22 cellular contexts compared by ENCODE assay signal in the genomic region with DNA sequence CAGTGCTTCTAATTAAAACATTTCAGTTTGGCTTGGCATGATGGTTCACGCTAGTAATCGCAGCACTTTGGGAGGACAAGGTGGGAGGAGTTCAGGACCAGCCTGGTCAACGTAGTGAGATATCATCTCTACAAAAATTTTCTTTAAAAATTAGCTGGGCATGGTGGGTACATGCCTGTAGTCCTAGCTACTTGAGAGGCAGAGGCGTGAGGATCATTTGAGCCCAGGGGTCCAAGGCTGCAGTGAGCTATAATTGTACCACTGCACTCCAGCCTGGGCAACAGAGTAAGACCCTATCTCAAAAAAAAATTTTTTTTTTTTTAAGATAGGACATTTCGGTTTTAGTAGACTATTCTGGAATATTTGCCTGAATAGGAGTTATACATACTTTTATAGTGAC. TPM values are rescaled to one million over a fixed set of nuclear protein-coding genes. Genes with fewer than 3 reads are reported as not detected.
A peak's percentile ranks its signal among the peaks of the same experiment; 100 is the strongest.
DNase-seq lines count a peak whose midpoint lies in the region; ATAC-seq and TF ChIP-seq lines count a peak whose summit lies in the region.
"Had no signal": no experiment of that assay in that cellular context is flagged by ENCODE, and none has a peak within 500 bp of the region (broad histone marks: within the 10 kb centered on the region; RNA-seq: fewer than 3 reads in every experiment).

No MANE protein-coding gene starts in this region.

- no peak for ATAC-seq in GM23338
- ATAC-seq: esophagus mucosa, Right ventricle myocardium inferior had no signal

- H3K36me3 Mint-ChIP-seq in activated CD4-positive, alpha-beta T cell treated with anti-CD3 and anti-CD28 coated beads, Interleukin-2, amount 10 ng/mL, durations not matched to agents 24 days and 14 days (ENCODE audit: low read depth), result peaks cover 33% of the 10 kb centered on the region
- peaks cover 16% of the 10 kb centered on the region for H3K36me3 Mint-ChIP-seq in activated naive CD8-positive, alpha-beta T cell
- H3K36me3 Mint-ChIP-seq in nephron (ENCODE audit: low read depth) (peaks cover 44% of the 10 kb centered on the region), GM23338 (ENCODE audit: low read depth) (peaks cover 26% of the 10 kb centered on the region)

- peak overlapping the region; percentile 76 for H3K27ac Mint-ChIP-seq in activated CD4-positive, alpha-beta T cell treated with anti-CD3 and anti-CD28 coated beads, Interleukin-2, amount 10 ng/mL, durations not matched to agents 24 days and 14 days
- peak overlapping the region; percentile 93 for H3K27ac Mint-ChIP-seq in activated naive CD8-positive, alpha-beta T cell
- H3K27ac Mint-ChIP-seq in nephron (peak overlapping the region; percentile 31 to 93 (median 62)), GM23338 (no peak overlapping the region)

- CTCF ChIA-PET in A673 (lab: Charles Lee), result no interaction called here

- peaks cover 13% of the 10 kb centered on the region for H3K4me1 Mint-ChIP-seq in activated CD4-positive, alpha-beta T cell treated with anti-CD3 and anti-CD28 coated beads, Interleukin-2, amount 10 ng/mL, durations not matched to agents 24 days and 14 days
- H3K4me1 Mint-ChIP-seq in activated naive CD8-positive, alpha-beta T cell (ENCODE audit: low read depth), result peaks cover 64% of the 10 kb centered on the region
- peaks cover 30% of the 10 kb centered on the region for H3K4me1 Mint-ChIP-seq in nephron
- H3K4me1 Mint-ChIP-seq in GM23338, result no peaks in the 10 kb centered on the region; the same call in 2 of the 3 replicates

- no peaks in the 10 kb centered on the region for H3K27me3 Mint-ChIP-seq in activated CD4-positive, alpha-beta T cell treated with anti-CD3 and anti-CD28 coated beads, Interleukin-2, amount 10 ng/mL, durations not matched to agents 24 days and 14 days
- H3K27me3 Mint-ChIP-seq in activated naive CD8-positive, alpha-beta T cell, result no peaks in the 10 kb centered on the region
- H3K27me3 Mint-ChIP-seq in nephron (ENCODE audit: low read depth) (no peaks in the 10 kb centered on the region), GM23338 (ENCODE audit: insufficient read depth, low read depth, poor library complexity) (no peaks in the 10 kb centered on the region)

- TF ChIP-seq CTCF in A673 (conservative IDR thresholded peaks at IDR 0.05; ENCODE audit: low read depth, low read length) (no peak), nephron (IDR thresholded peaks at IDR 0.05; ENCODE audit: unreplicated experiment in 3 of 3) (no peak), GM23338 (conservative IDR thresholded peaks at IDR 0.05; ENCODE audit: low read depth in 2 of 2) (no peak)

- no peak overlapping the region for H2AFZ ChIP-seq in GM23338

- H3K4me1 ChIP-seq in A673 (ENCODE audit: insufficient read depth, low read length, poor library complexity, severe bottlenecking), result peaks cover 13% of the 10 kb centered on the region
- no peaks in the 10 kb centered on the region for H3K4me1 ChIP-seq in GM23338 (ENCODE audit: insufficient read depth)

- POLR2A ChIA-PET in A673 (lab: Charles Lee; ENCODE audit: low non-redundant PET), result no interaction called here

- H3K79me2 ChIP-seq in GM23338 (replicated peaks; ENCODE audit: insufficient read depth), result peaks cover 27% of the 10 kb centered on the region

- no peak for DNase-seq in activated CD4-positive, alpha-beta T cell treated with anti-CD3 and anti-CD28 coated beads, Interleukin-2, amount 10 ng/mL, durations not matched to agents 24 days and 14 days
- DNase-seq in activated CD4-positive, alpha-beta T cell treated with anti-CD3 and anti-CD28 coated beads for 48 hours, result no peak
- no peak for DNase-seq in A673 (ENCODE audit: low spot score)
- no peak for DNase-seq in GM23338 (ENCODE audit: low spot score)
- no peak for DNase-seq in NCI-H187 (lab: John Stamatoyannopoulos, UW)
- no peak for DNase-seq in NCI-H82 (lab: John Stamatoyannopoulos, UW)
- DNase-seq: brain microvascular endothelial cell, DMS79, foreskin keratinocyte, GOT3, left cardiac atrium, MG63, PC-3, spleen had no signal

- no peaks in the 10 kb centered on the region for H3K9me2 ChIP-seq in GM23338 (ENCODE audit: insufficient read depth)

- no TSS peak for BruUV-seq in A673 (replicated peaks; lab: Mats Ljungman, UMichigan)

- H3K36me3 ChIP-seq in A673 (ENCODE audit: insufficient read depth, low read length, poor library complexity, severe bottlenecking), result peaks cover 14% of the 10 kb centered on the region
- H3K36me3 ChIP-seq in GM23338 (ENCODE audit: insufficient read depth), result peaks cover 18% of the 10 kb centered on the region
- H3K36me3 ChIP-seq: MG63 had no signal

- no peak overlapping the region for H3K4me3 Mint-ChIP-seq in activated CD4-positive, alpha-beta T cell treated with anti-CD3 and anti-CD28 coated beads, Interleukin-2, amount 10 ng/mL, durations not matched to agents 24 days and 14 days
- H3K4me3 Mint-ChIP-seq in activated naive CD8-positive, alpha-beta T cell, result peak overlapping the region; percentile 73
- H3K4me3 Mint-ChIP-seq in nephron (no peak overlapping the region), GM23338 (no peak overlapping the region)
- H3K4me3 Mint-ChIP-seq: activated T-helper 1 cell treated with anti-CD3 and anti-CD28 coated beads, Interleukin-12 subunit alpha, Interleukin-12 subunit beta, Interleukin-2, Interleukin-4 antibody, amounts not matched to agents 30 ng/mL and 10 ng/mL and 1 ng/mL, durations not matched to agents 14 hours and 24 hours and 36 hours had no signal

- no peaks in the 10 kb centered on the region; the same call in 1 of the 2 replicates for H4K20me1 ChIP-seq in GM23338 (replicated peaks; ENCODE audit: insufficient read depth)

- H3K9me3 ChIP-seq in A673 (ENCODE audit: low read depth, low read length, poor library complexity, severe bottlenecking), result no peaks in the 10 kb centered on the region
- H3K9me3 ChIP-seq: adrenal gland, MG63, spleen, stomach, transverse colon had no signal

- intact Hi-C loops in activated CD4-positive, alpha-beta T cell treated with anti-CD3 and anti-CD28 coated beads, Interleukin-2, amount 10 ng/mL, durations not matched to agents 24 days and 14 days (cut with micrococcal nuclease), result no loop called here
- intact Hi-C loops in A673 (cut with micrococcal nuclease; ENCODE audit: unreplicated experiment), result no loop called here

- H3K27me3 ChIP-seq in A673 (replicated peaks; ENCODE audit: insufficient read depth, low read depth, low read length, poor library complexity) (no peaks in the 10 kb centered on the region), GM23338 (ENCODE audit: insufficient read depth) (no peaks in the 10 kb centered on the region)
- H3K27me3 ChIP-seq: adrenal gland, brain microvascular endothelial cell, foreskin keratinocyte, MG63, spleen, stomach, transverse colon had no signal

- H3K9me3 Mint-ChIP-seq in activated CD4-positive, alpha-beta T cell treated with anti-CD3 and anti-CD28 coated beads, Interleukin-2, amount 10 ng/mL, durations not matched to agents 24 days and 14 days, result no peaks in the 10 kb centered on the region
- H3K9me3 Mint-ChIP-seq in activated naive CD8-positive, alpha-beta T cell (ENCODE audit: low read depth), result no peaks in the 10 kb centered on the region
- H3K9me3 Mint-ChIP-seq in nephron, result no peaks in the 10 kb centered on the region
- no peaks in the 10 kb centered on the region for H3K9me3 Mint-ChIP-seq in GM23338
- H3K9me3 Mint-ChIP-seq: activated T-helper 1 cell treated with anti-CD3 and anti-CD28 coated beads, Interleukin-12 subunit alpha, Interleukin-12 subunit beta, Interleukin-2, Interleukin-4 antibody, amounts not matched to agents 30 ng/mL and 10 ng/mL and 1 ng/mL, durations not matched to agents 14 hours and 24 hours and 36 hours had no signal

- H3K4me2 ChIP-seq in GM23338, result no peak overlapping the region

- H3K4me3 ChIP-seq in A673 (ENCODE audit: low read depth, low read length, poor library complexity, severe bottlenecking) (no peak overlapping the region), GM23338 (no peak overlapping the region)
- H3K4me3 ChIP-seq: adrenal gland, MG63, spleen, stomach, transverse colon had no signal

- H3K27ac ChIP-seq in A673 (ENCODE audit: low read depth, low read length, poor library complexity, severe bottlenecking) (peak overlapping the region; percentile 70), GM23338 (ENCODE audit: low read depth) (no peak overlapping the region)
- H3K27ac ChIP-seq: brain microvascular endothelial cell, foreskin keratinocyte had no signal

- no peaks in the 10 kb centered on the region for H3F3A ChIP-seq in GM23338 (replicated peaks; ENCODE audit: low read depth)

TF ChIP-seq in GM23338, 12 proteins besides CTCF, POLR2A, EP300 and RAD21 (continues in another document):
- TF ChIP-seq ZNF114 (CRISPR knock-in tag; IDR thresholded peaks at IDR 0.05), result no peak
- TF ChIP-seq JUNB (IDR thresholded peaks at IDR 0.05; ENCODE audit: unreplicated experiment), result no peak
- no peak for TF ChIP-seq POLR2AphosphoS5 (IDR thresholded peaks at IDR 0.05; ENCODE audit: low read depth)
- no peak for TF ChIP-seq STAT1 (IDR thresholded peaks at IDR 0.05; ENCODE audit: unreplicated experiment)
- no peak for TF ChIP-seq EZH2phosphoT487 (IDR thresholded peaks at IDR 0.05; ENCODE audit: unreplicated experiment)
- no peak for TF ChIP-seq EZH2 (IDR thresholded peaks at IDR 0.05; ENCODE audit: low read depth, unreplicated experiment)
- no peak for TF ChIP-seq CREB1 (CRISPR knock-in tag; IDR thresholded peaks at IDR 0.05; ENCODE audit: low read depth)

RNA-seq across cellular contexts. Expression of a gene that starts 12.4 kb away (rescaled TPM):
- total RNA-seq in activated CD4-positive, alpha-beta T cell treated with anti-CD3 and anti-CD28 coated beads, Interleukin-2, amount 10 ng/mL, durations not matched to agents 24 days and 14 days, result 11.0 and 15.1 TPM in 2 replicates
- 11.7 and 19.9 TPM in 2 replicates for total RNA-seq in A673 (2021)
- 40.5 and 52.8 TPM in 2 replicates for total RNA-seq in GM23338 (2014; rRNA removed; shearing (Covaris generic))
- 36.0 and 37.6 TPM in 2 replicates for polyA plus RNA-seq in GM23338 (2016; fragmentation: Nextera tagmentation; extraction: Ambion mirVana)
